In genomic region chr7:29408841-29409243, GRCh38 we compare ENCODE assay signal across 8 cellular contexts.
A peak's percentile ranks its signal among the peaks of the same experiment; 100 is the strongest.
DNase-seq lines count a peak whose midpoint lies in the region; ATAC-seq and TF ChIP-seq lines count a peak whose summit lies in the region.

No MANE protein-coding gene starts in this region.

- no peaks in the 10 kb centered on the region for H3K9me3 ChIP-seq in aorta (ENCODE audit: control insufficient read depth, low read length)

- no peaks in the 10 kb centered on the region for H3K27me3 ChIP-seq in aorta (ENCODE audit: control insufficient read depth in 1 of 2, insufficient read depth in 2 of 2, low read length in 1 of 2)

- H3K4me3 ChIP-seq in aorta (ENCODE audit: low read length in 2 of 2), result no peak overlapping the region

- H3K4me1 ChIP-seq in aorta (ENCODE audit: control insufficient read depth in 1 of 2, insufficient read depth in 2 of 2, low read length in 2 of 2), result no peaks in the 10 kb centered on the region

- H3K27ac ChIP-seq in aorta (ENCODE audit: low read depth in 1 of 2, low read length in 2 of 2), result no peak overlapping the region

- intact Hi-C loops in aorta (cut with DNase I), result loop anchor here (2.0 to 10.0 kb wide), 6 partner anchors 87 to 488 kb away; partner anchors contain the start of gene CHN2 (in 1 of the 2)

- no peak overlapping the region for H3K4me3 Mint-ChIP-seq in neural crest cell

- peaks cover 13% of the 10 kb centered on the region for H3K4me1 Mint-ChIP-seq in neural crest cell

- no peaks in the 10 kb centered on the region for H3K9me3 Mint-ChIP-seq in neural crest cell

- peak; percentile 78 for ATAC-seq in aorta (ENCODE audit: low FRiP score)

- H3K36me3 Mint-ChIP-seq in neural crest cell (ENCODE audit: low read depth), result no peaks in the 10 kb centered on the region

- peak; percentile 92 for TF ChIP-seq CTCF in neural crest cell (conservative IDR thresholded peaks at IDR 0.05)

- DNase-seq in activated gamma-delta T cell treated with Interleukin-2 at 50 U/mL for 16 hours (peak; percentile 69), activated gamma-delta T cell (lab: John Stamatoyannopoulos, UW) (no peak), HT-29 (ENCODE audit: low spot score) (peak; percentile 92), NOMO-1 treated with DMSO at 0.1 percent for 48 hours (lab: John Stamatoyannopoulos, UW; ENCODE audit: unreplicated experiment) (peak; percentile 54), activated T-cell treated with anti-CD3 and anti-CD28 coated beads for 4 hours (peak; percentile 48), fibroblast of peridontal ligament (ENCODE audit: extremely low read depth) (peak; percentile 77), neural crest cell (ENCODE audit: low read depth, low spot score) (peak; percentile 78), aorta (no peak)

- no peaks in the 10 kb centered on the region for H3K36me3 ChIP-seq in aorta (ENCODE audit: control insufficient read depth in 1 of 2, insufficient read depth in 2 of 2, low read length in 1 of 2)

- no peak overlapping the region for H3K27ac Mint-ChIP-seq in neural crest cell (ENCODE audit: unreplicated experiment)

- 20 to 22% methylated on average over 7 of the region's 7 CpGs for WGBS in aorta, 2 donors

- no peaks in the 10 kb centered on the region for H3K27me3 Mint-ChIP-seq in neural crest cell (ENCODE audit: low read depth)

Comparison
In these comparisons a context has a peak if more than half of its experiments do, and no peak if none do; other contexts are left out.
1. DNase-seq: peak in activated gamma-delta T cell treated with Interleukin-2 at 50 U/mL for 16 hours (single experiment), HT-29 (single experiment), NOMO-1 treated with DMSO at 0.1 percent for 48 hours (single experiment), activated T-cell treated with anti-CD3 and anti-CD28 coated beads for 4 hours (single experiment), fibroblast of peridontal ligament (single experiment) and neural crest cell (single experiment); none in activated gamma-delta T cell (single experiment) and aorta (0 of 2).